In the genomic region with DNA sequence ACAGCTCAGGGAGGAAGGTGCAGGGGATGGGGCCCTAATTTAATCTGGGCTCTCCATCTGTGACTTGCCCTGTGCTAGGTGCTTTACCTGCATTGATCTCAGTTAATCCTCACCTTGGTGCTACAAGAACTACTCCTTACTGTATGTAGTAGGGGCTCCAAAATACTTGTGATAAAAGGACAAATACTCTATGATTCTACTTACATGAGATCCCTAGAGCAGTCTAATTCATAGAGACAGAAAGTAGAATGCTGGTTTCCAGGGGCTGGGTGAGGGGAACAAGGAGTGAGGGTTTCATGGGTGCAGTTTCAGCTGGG, we compare ENCODE assay signal across 17 cellular contexts.
"Had no signal": no experiment of that assay in that cellular context is flagged by ENCODE, and none has a peak within 500 bp of the region (broad histone marks: within the 10 kb centered on the region; RNA-seq: fewer than 3 reads in every experiment).

No MANE protein-coding gene starts in this region.

- H3K4me3 Mint-ChIP-seq: activated B cell treated with CpG ODN at 0.5 μM for 24 hours; activated CD4-positive, alpha-beta memory T cell treated with anti-CD3 and anti-CD28 coated beads, Interleukin-2, amount 10 ng/mL, durations not matched to agents 7 days and 5 days; activated naive CD4-positive, alpha-beta T cell treated with anti-CD3 and anti-CD28 coated beads, Interleukin-2, amount 10 ng/mL, durations not matched to agents 7 days and 5 days; activated naive CD8-positive, alpha-beta T cell treated with anti-CD3 and anti-CD28 coated beads, Interleukin-2, amount 50 U/mL, for 24 hours; activated T-cell treated with anti-CD3 and anti-CD28 coated beads, Interleukin-2, amount 50 U/mL, for 4 hours had no signal

- H3K27me3 ChIP-seq: brain microvascular endothelial cell had no signal

- DNase-seq: activated B cell treated with CpG ODN at 0.5 μM for 24 hours; activated CD8-positive, alpha-beta memory T cell treated with anti-CD3 and anti-CD28 coated beads, Interleukin-2, amount 50 U/mL, for 4 hours; activated effector memory CD4-positive, alpha-beta T cell treated with Interleukin-2 at 50 U/mL for 16 hours; activated T-cell treated with anti-CD3 and anti-CD28 coated beads, Interleukin-2, amount 50 U/mL, for 4 hours; central memory CD4-positive, alpha-beta T cell; kidney; T-helper 9 cell; upper lobe of right lung had no signal

- H3K4me1 Mint-ChIP-seq: activated B cell treated with CpG ODN at 0.5 μM for 24 hours; activated naive CD8-positive, alpha-beta T cell treated with anti-CD3 and anti-CD28 coated beads, Interleukin-2, amount 50 U/mL, for 24 hours; nephron had no signal

- H3K4me3 ChIP-seq: psoas muscle, skin epidermis, upper lobe of right lung had no signal

- H3K4me1 ChIP-seq: psoas muscle had no signal

- H3K36me3 ChIP-seq: brain microvascular endothelial cell, thoracic aorta, upper lobe of right lung had no signal

- H3K9me3 ChIP-seq: psoas muscle, thoracic aorta, upper lobe of right lung had no signal

- H3K27ac Mint-ChIP-seq: activated B cell treated with CpG ODN at 0.5 μM for 24 hours; activated CD4-positive, alpha-beta memory T cell treated with anti-CD3 and anti-CD28 coated beads, Interleukin-2, amount 10 ng/mL, durations not matched to agents 7 days and 5 days; activated naive CD4-positive, alpha-beta T cell treated with anti-CD3 and anti-CD28 coated beads, Interleukin-2, amount 10 ng/mL, durations not matched to agents 7 days and 5 days; activated naive CD8-positive, alpha-beta T cell treated with anti-CD3 and anti-CD28 coated beads, Interleukin-2, amount 50 U/mL, for 24 hours; nephron had no signal

- H3K27ac ChIP-seq: brain microvascular endothelial cell, coronary artery, psoas muscle, skin epidermis, thoracic aorta, upper lobe of right lung had no signal

- H3K36me3 Mint-ChIP-seq: activated naive CD4-positive, alpha-beta T cell treated with anti-CD3 and anti-CD28 coated beads, Interleukin-2, amount 10 ng/mL, durations not matched to agents 7 days and 5 days had no signal
